In genomic region chr11:11841605-11842425, GRCh38 we compare ENCODE assay signal across 1 cellular context.
A peak's percentile ranks its signal among the peaks of the same experiment; 100 is the strongest.
TF ChIP-seq lines count a peak whose summit lies in the region.

USP47 (plus strand) TSS chr11:11841972; CDS start chr11:11842186, 214 bp downstream.

TF ChIP-seq in WTC11, 78 proteins besides CTCF, POLR2A, EP300 and RAD21 (continued from another document):
- TF ChIP-seq ATF6 (CRISPR knock-in tag; IDR thresholded peaks at IDR 0.05) (no peak), SMAD4 (CRISPR knock-in tag; IDR thresholded peaks at IDR 0.05) (no peak), ZBTB43 (CRISPR knock-in tag; IDR thresholded peaks at IDR 0.05) (peak; percentile 89), ZNF232 (CRISPR knock-in tag; IDR thresholded peaks at IDR 0.05) (peak; percentile 68; the same call in 1 of the 2 replicates), ZNF671 (CRISPR knock-in tag; IDR thresholded peaks at IDR 0.05) (no peak), ETV6 (CRISPR knock-in tag; IDR thresholded peaks at IDR 0.05) (0 out of 2 replicates have a peak, but pooled peaks have one; percentile 27), FOXP1 (CRISPR knock-in tag; IDR thresholded peaks at IDR 0.05; ENCODE audit: borderline replicate concordance) (peak; percentile 41; the same call in 1 of the 2 replicates), ERG (CRISPR knock-in tag; IDR thresholded peaks at IDR 0.05) (no peak), ZNF281 (CRISPR knock-in tag; IDR thresholded peaks at IDR 0.05) (peak; percentile 92), ELF4 (CRISPR knock-in tag; IDR thresholded peaks at IDR 0.05; ENCODE audit: low read depth) (peak; percentile 58; the same call in 1 of the 2 replicates), AR (CRISPR knock-in tag; IDR thresholded peaks at IDR 0.05) (peak; percentile 15; the same call in 1 of the 2 replicates), TCF7 (CRISPR knock-in tag; IDR thresholded peaks at IDR 0.05; ENCODE audit: low read depth) (peak; percentile 35; the same call in 1 of the 2 replicates), MAX (CRISPR knock-in tag; IDR thresholded peaks at IDR 0.05) (peak; percentile 49), MYBL2 (CRISPR knock-in tag; IDR thresholded peaks at IDR 0.05) (peak; percentile 76)
TF ChIP-seq in WTC11: peak in this region for 18.
